ENCODE assay signal across 8 cellular contexts in the genomic region with DNA sequence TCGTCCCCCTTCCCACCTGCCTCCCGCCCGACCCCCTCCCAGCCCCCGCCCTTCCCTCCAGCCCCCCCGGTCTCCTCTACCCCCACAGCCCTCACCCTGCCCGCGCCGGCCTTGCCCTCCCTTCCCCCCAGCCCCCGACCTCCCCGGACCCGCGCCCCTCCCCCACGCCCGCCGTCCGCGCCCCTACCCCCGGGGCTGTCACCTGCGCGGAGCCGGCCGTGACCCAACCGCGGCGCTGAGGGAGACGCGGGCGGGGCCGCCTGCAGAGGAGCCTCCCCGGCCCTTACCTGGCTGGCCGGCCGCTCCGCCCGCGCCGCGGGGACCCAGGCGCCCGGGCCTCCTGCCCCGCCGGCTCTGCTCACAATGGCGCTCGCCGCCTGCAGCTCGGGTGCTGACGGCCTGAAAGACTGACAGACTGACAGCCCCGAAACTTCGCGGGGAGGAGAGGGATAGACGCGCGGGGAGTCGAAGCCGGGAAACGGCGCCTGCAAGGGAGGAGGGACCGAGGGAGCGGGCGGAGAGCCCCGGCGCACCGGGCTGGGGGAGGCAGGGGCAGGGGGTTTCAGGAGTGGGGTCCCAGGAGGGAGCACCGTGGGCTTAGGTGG. TPM values are rescaled to one million over a fixed set of nuclear protein-coding genes. Genes with fewer than 3 reads are reported as not detected.
DNase-seq lines count a peak whose midpoint lies in the region; ATAC-seq and TF ChIP-seq lines count a peak whose summit lies in the region.

No MANE protein-coding gene starts in this region.

- TF ChIP-seq CTCF in endodermal cell (conservative IDR thresholded peaks at IDR 0.05), result no peak
- TF ChIP-seq CTCF in neural cell (IDR thresholded peaks at IDR 0.05; ENCODE audit: poor library complexity, severe bottlenecking), result no peak

- H3K27me3 Mint-ChIP-seq in activated CD4-positive, alpha-beta T cell treated with anti-CD3 and anti-CD28 coated beads for 36 hours, result peaks cover 9% of the 10 kb centered on the region
- H3K27me3 Mint-ChIP-seq in endodermal cell (ENCODE audit: insufficient read depth), result peaks cover 72% of the 10 kb centered on the region

- H3K4me1 Mint-ChIP-seq in activated CD4-positive, alpha-beta T cell treated with anti-CD3 and anti-CD28 coated beads for 36 hours, result peaks cover 2% of the 10 kb centered on the region
- H3K4me1 Mint-ChIP-seq in endodermal cell, result peaks cover 8% of the 10 kb centered on the region

- no peak overlapping the region for H2AFZ ChIP-seq in neural cell (ENCODE audit: low read depth, low read length)

- H3K27me3 ChIP-seq in HUES6 (ENCODE audit: control insufficient read depth, insufficient read depth, low read length) (peaks cover 83% of the 10 kb centered on the region), endodermal cell (ENCODE audit: control insufficient read depth, insufficient read depth, low read length, poor library complexity, severe bottlenecking) (peaks cover 54% of the 10 kb centered on the region), neural cell (ENCODE audit: insufficient read depth, low read depth, low read length) (no peaks in the 10 kb centered on the region)

- WGBS in endodermal cell (ENCODE audit: insufficient coverage in 1 of 2, insufficient read length in 1 of 2), 2 experiments, result 2 to 3% methylated on average over 6 to 58 of the region's 63 CpGs

- peak; percentile 54 for DNase-seq in activated CD4-positive, alpha-beta T cell treated with anti-CD3 and anti-CD28 coated beads for 36 hours
- DNase-seq in endodermal cell (peak; percentile 76), NCI-H2171 (lab: John Stamatoyannopoulos, UW) (no peak), MV-4-11 (lab: John Stamatoyannopoulos, UW) (no peak)

- H3K9me3 Mint-ChIP-seq in activated CD4-positive, alpha-beta T cell treated with anti-CD3 and anti-CD28 coated beads for 36 hours (ENCODE audit: low read depth), result no peaks in the 10 kb centered on the region
- no peaks in the 10 kb centered on the region for H3K9me3 Mint-ChIP-seq in endodermal cell

- H3K27ac ChIP-seq in HUES6 (ENCODE audit: low read depth, low read length) (no peak overlapping the region), endodermal cell (ENCODE audit: low read depth, low read length) (no peak overlapping the region), neural cell (ENCODE audit: low read length) (peak overlapping the region; percentile 81)

- TF ChIP-seq EP300 in neural cell (conservative IDR thresholded peaks at IDR 0.05; ENCODE audit: poor library complexity, severe bottlenecking), result peak; percentile 16

- H3K36me3 Mint-ChIP-seq in activated CD4-positive, alpha-beta T cell treated with anti-CD3 and anti-CD28 coated beads for 36 hours (ENCODE audit: low read depth), result no peaks in the 10 kb centered on the region
- no peaks in the 10 kb centered on the region for H3K36me3 Mint-ChIP-seq in endodermal cell (ENCODE audit: low read depth)

- ATAC-seq in activated CD4-positive, alpha-beta T cell treated with anti-CD3 and anti-CD28 coated beads for 36 hours, result peak; percentile 6
- ATAC-seq in GM21737 (IDR thresholded peaks at IDR 0.05; ENCODE audit: unreplicated experiment) (no peak), GM18870 (IDR thresholded peaks at IDR 0.05; ENCODE audit: unreplicated experiment) (no peak)

- intact Hi-C loops in activated CD4-positive, alpha-beta T cell treated with anti-CD3 and anti-CD28 coated beads for 36 hours (cut with DNase I, micrococcal nuclease), result no loop called here

- H3K79me2 ChIP-seq in neural cell (replicated peaks; ENCODE audit: insufficient read depth, low read length), result no peaks in the 10 kb centered on the region

- no peak overlapping the region for H3K27ac Mint-ChIP-seq in activated CD4-positive, alpha-beta T cell treated with anti-CD3 and anti-CD28 coated beads for 36 hours
- no peak overlapping the region for H3K27ac Mint-ChIP-seq in endodermal cell

- H3K4me3 Mint-ChIP-seq in activated CD4-positive, alpha-beta T cell treated with anti-CD3 and anti-CD28 coated beads for 36 hours, result peak overlapping the region; percentile 54
- H3K4me3 Mint-ChIP-seq in endodermal cell, result peak overlapping the region; percentile 56

- no peaks in the 10 kb centered on the region for H3F3A ChIP-seq in neural cell (ENCODE audit: insufficient read depth, low read length, poor library complexity, severe bottlenecking)

- H3K9me3 ChIP-seq in HUES6 (ENCODE audit: control insufficient read depth, insufficient read depth, low read depth, low read length), result no peaks in the 10 kb centered on the region
- no peaks in the 10 kb centered on the region for H3K9me3 ChIP-seq in endodermal cell (ENCODE audit: control insufficient read depth, low read length)
- no peaks in the 10 kb centered on the region for H3K9me3 ChIP-seq in neural cell (ENCODE audit: low read length)

- no peak for TF ChIP-seq RAD21 in neural cell (conservative IDR thresholded peaks at IDR 0.05)

- no peaks in the 10 kb centered on the region for H4K20me1 ChIP-seq in neural cell (ENCODE audit: insufficient read depth)

- CTCF ChIA-PET in activated CD4-positive, alpha-beta T cell treated with anti-CD3 and anti-CD28 coated beads for 36 hours (lab: Charles Lee), result interaction anchor here (0.6 to 1.2 kb wide), 2 partner anchors 10 to 13 kb away, joined by 3 to 4 read pairs; no protein-coding TSS in a partner anchor

- H3K9ac ChIP-seq in HUES6 (ENCODE audit: low read length), result no peak overlapping the region
- no peak overlapping the region for H3K9ac ChIP-seq in endodermal cell (ENCODE audit: extremely low read depth, low read length, poor library complexity, severe bottlenecking)
- H3K9ac ChIP-seq in neural cell (ENCODE audit: low read length), result peak overlapping the region; percentile 92

- no peaks in the 10 kb centered on the region for H3K36me3 ChIP-seq in HUES6 (ENCODE audit: control insufficient read depth, insufficient read depth, low read length)
- H3K36me3 ChIP-seq in endodermal cell (ENCODE audit: control insufficient read depth, insufficient read depth, low read length), result no peaks in the 10 kb centered on the region
- H3K36me3 ChIP-seq in neural cell (ENCODE audit: insufficient read depth, low read length), result no peaks in the 10 kb centered on the region

- H3K4me1 ChIP-seq in HUES6 (ENCODE audit: control insufficient read depth, insufficient read depth, low read length) (peaks cover 14% of the 10 kb centered on the region), endodermal cell (ENCODE audit: control insufficient read depth, insufficient read depth, low read length) (no peaks in the 10 kb centered on the region)

- no peaks in the 10 kb centered on the region for H3K9me2 ChIP-seq in neural cell (ENCODE audit: insufficient read depth, low read length)

- H3K4me2 ChIP-seq in neural cell (ENCODE audit: low read length), result no peak overlapping the region

- POLR2A ChIA-PET in activated CD4-positive, alpha-beta T cell treated with anti-CD3 and anti-CD28 coated beads for 36 hours (lab: Charles Lee), result no interaction called here

- peak overlapping the region; percentile 57 for H3K4me3 ChIP-seq in HUES6 (ENCODE audit: low read depth, low read length)
- H3K4me3 ChIP-seq in endodermal cell (ENCODE audit: low read length), result peak overlapping the region; percentile 62
- peak overlapping the region; percentile 79 for H3K4me3 ChIP-seq in neural cell (ENCODE audit: low read length)

TF ChIP-seq in neural cell, 6 proteins besides CTCF, POLR2A, EP300 and RAD21:
- no peak for TF ChIP-seq REST (IDR thresholded peaks at IDR 0.05; ENCODE audit: borderline replicate concordance)
- no peak for TF ChIP-seq EZH2 (IDR thresholded peaks at IDR 0.05; ENCODE audit: borderline replicate concordance, insufficient read depth, low read length, poor library complexity, severe bottlenecking)
- no peak for TF ChIP-seq MXI1 (conservative IDR thresholded peaks at IDR 0.05; ENCODE audit: poor library complexity, severe bottlenecking)
- TF ChIP-seq POLR2AphosphoS5 (IDR thresholded peaks at IDR 0.05), result no peak
- TF ChIP-seq TAF1 (IDR thresholded peaks at IDR 0.05; ENCODE audit: low read depth), result peak; percentile 16
TF ChIP-seq in neural cell: peak in this region for 1.

RNA-seq across cellular contexts. Expression of gene ZNF467, which starts 0.5 kb away (rescaled TPM):
- under 1 TPM; 0.23 to 0.25 TPM for total RNA-seq in activated CD4-positive, alpha-beta T cell treated with anti-CD3 and anti-CD28 coated beads for 36 hours
- total RNA-seq in endodermal cell, result 1 to 10 TPM in 1 of 2 donors, under 1 TPM in 1; 0.91 to 2.5 TPM
- 6.0 TPM for polyA plus RNA-seq in endodermal cell (2013, experiment 1 of 2)
- polyA plus RNA-seq in endodermal cell (2013, experiment 2 of 2), result 5.3 TPM
- 11.9 and 12.8 TPM in 2 replicates for polyA plus RNA-seq in neural cell
- 12.2 and 14.9 TPM in 2 replicates for polyA minus RNA-seq in neural cell

Comparison
In these comparisons a context has a peak if more than half of its experiments do, and no peak if none do; other contexts are left out.
1. DNase-seq: peak in activated CD4-positive, alpha-beta T cell treated with anti-CD3 and anti-CD28 coated beads for 36 hours (single experiment) and endodermal cell (single experiment); none in NCI-H2171 (single experiment) and MV-4-11 (single experiment).
2. Peak in every context shown above with its lines, with median percentiles within 50 percentile points of each other: H3K4me3 ChIP-seq.